8 cellular contexts compared by ENCODE assay signal in genomic region chr6:136288566-136289326, GRCh38. TPM values are rescaled to one million over a fixed set of nuclear protein-coding genes. Genes with fewer than 3 reads are reported as not detected.
DNase-seq lines count a peak whose midpoint lies in the region; ATAC-seq, FAIRE-seq and TF ChIP-seq lines count a peak whose summit lies in the region.

No MANE protein-coding gene starts in this region.

- peak; percentile 39 to 67 (median 59) for ATAC-seq in pancreas

- 0 to 1% methylated on average over 34 of the region's 34 CpGs for WGBS in GM23248 (ENCODE audit: low coverage in 1 of 2, low lambda C conversion rate in 2 of 2, missing lambda C conversion rate in 2 of 2), 2 experiments
- 0% methylated on average over 34 of the region's 34 CpGs for WGBS in pancreas, 2 donors

- peaks cover 56% of the 10 kb centered on the region for H3K79me2 ChIP-seq in GM23248 (ENCODE audit: insufficient read depth)

- intact Hi-C loops in pancreas (cut with DNase I) (no loop called here), tibial artery (cut with DNase I; ENCODE audit: low total_unique reads) (loop anchor here (2.0 kb wide), 1 partner anchor 38 kb away; the partner anchor contains the start of gene MTFR2)

- H2AFZ ChIP-seq in GM23248, result no peak overlapping the region

- in situ Hi-C loops in GM23248 (cut with MboI), result no loop called here

- H3K9me3 ChIP-seq in GM23248 (ENCODE audit: low read depth), result no peaks in the 10 kb centered on the region
- H3K9me3 ChIP-seq in adipocyte (ENCODE audit: control insufficient read depth, low read length), result no peaks in the 10 kb centered on the region
- H3K9me3 ChIP-seq in cardiac muscle cell (ENCODE audit: low read depth), result no peaks in the 10 kb centered on the region
- H3K9me3 ChIP-seq in pancreas, result no peaks in the 10 kb centered on the region
- no peaks in the 10 kb centered on the region for H3K9me3 ChIP-seq in tibial artery

- no peaks in the 10 kb centered on the region for H3K9me2 ChIP-seq in GM23248 (ENCODE audit: insufficient read depth)

- peaks cover 29% of the 10 kb centered on the region for H3K4me1 ChIP-seq in GM23248 (ENCODE audit: insufficient read depth)
- H3K4me1 ChIP-seq in adipocyte (ENCODE audit: control insufficient read depth, insufficient read depth, low read length), result peaks cover 44% of the 10 kb centered on the region
- H3K4me1 ChIP-seq in cardiac muscle cell (ENCODE audit: low read depth), result peaks cover 25% of the 10 kb centered on the region
- peaks cover 34 to 42% (median 41%) of the 10 kb centered on the region in 3 donors for H3K4me1 ChIP-seq in pancreas
- H3K4me1 ChIP-seq in tibial artery, result peaks cover 4 to 55% (median 39%) of the 10 kb centered on the region in 4 donors

- FAIRE-seq in pancreas (lab: Jason Lieb, UNC), result no peak

- TF ChIP-seq CTCF in LNCaP clone FGC (IDR thresholded peaks at IDR 0.05; ENCODE audit: control insufficient read depth, extremely low read depth, insufficient read depth), result no peak
- no peak for TF ChIP-seq CTCF in cardiac muscle cell (IDR thresholded peaks at IDR 0.05; ENCODE audit: low read depth, low read length)
- TF ChIP-seq CTCF in pancreas (IDR thresholded peaks at IDR 0.05), result peak in 1 of 4 donors; percentile 21
- TF ChIP-seq CTCF in tibial artery (IDR thresholded peaks at IDR 0.05), result peak; percentile 42 to 43

- H3K9ac ChIP-seq in GM23248 (peak overlapping the region; percentile 99), adipocyte (ENCODE audit: low read length) (peak overlapping the region; percentile 99)

- peak overlapping the region; percentile 85 for H3K4me2 ChIP-seq in GM23248 (ENCODE audit: unreplicated experiment)

- peaks cover 33% of the 10 kb centered on the region for H3F3A ChIP-seq in GM23248 (ENCODE audit: insufficient read depth)

- H3K27ac ChIP-seq in GM23248, result peak overlapping the region; percentile 100
- H3K27ac ChIP-seq in cardiac muscle cell, result peak overlapping the region; percentile 100
- H3K27ac ChIP-seq in pancreas, result peak overlapping the region; percentile 99 to 100 (median 100)
- peak overlapping the region; percentile 100 for H3K27ac ChIP-seq in tibial artery

- DNase-seq in DMS79 (lab: John Stamatoyannopoulos, UW) (peak; percentile 73), GM23248 (peak; percentile 100), LNCaP clone FGC (ENCODE audit: low read depth) (peak; percentile 61), SW480 (ENCODE audit: low spot score) (peak; percentile 70), adipocyte (ENCODE audit: low read depth) (peak; percentile 95), cardiac muscle cell (ENCODE audit: low read depth in 1 of 2, low spot score in 1 of 2) (peak; percentile 80 to 95), pancreas (peak; percentile 75 to 90 (median 80)), tibial artery (peak; percentile 87 to 91)

- H3K4me3 ChIP-seq in GM23248 (peak overlapping the region; percentile 94), LNCaP clone FGC (ENCODE audit: low read depth, low read length) (peak overlapping the region; percentile 68), adipocyte (ENCODE audit: low read length) (peak overlapping the region; percentile 90), cardiac muscle cell (peak overlapping the region; percentile 84), pancreas (peak overlapping the region; percentile 83 to 96 (median 88)), tibial artery (peak overlapping the region; percentile 85 to 95)

- H3K36me3 ChIP-seq in GM23248 (ENCODE audit: low read depth), result 0 out of 2 replicates have a peak, but pooled peaks cover 3% of the 10 kb centered on the region
- no peaks in the 10 kb centered on the region for H3K36me3 ChIP-seq in adipocyte (ENCODE audit: control insufficient read depth, insufficient read depth, low read length, severe bottlenecking)
- H3K36me3 ChIP-seq in cardiac muscle cell, result no peaks in the 10 kb centered on the region
- no peaks in the 10 kb centered on the region for H3K36me3 ChIP-seq in pancreas
- H3K36me3 ChIP-seq in tibial artery, result no peaks in the 10 kb centered on the region

- H4K20me1 ChIP-seq in GM23248 (ENCODE audit: insufficient read depth), result peaks cover 30% of the 10 kb centered on the region

- H3K27me3 ChIP-seq in GM23248 (replicated peaks; ENCODE audit: insufficient read depth), result no peaks in the 10 kb centered on the region
- no peaks in the 10 kb centered on the region for H3K27me3 ChIP-seq in adipocyte (replicated peaks; ENCODE audit: control insufficient read depth, insufficient read depth, low read length)
- no peaks in the 10 kb centered on the region for H3K27me3 ChIP-seq in cardiac muscle cell
- H3K27me3 ChIP-seq in pancreas, result no peaks in the 10 kb centered on the region
- H3K27me3 ChIP-seq in tibial artery, result no peaks in the 10 kb centered on the region

RNA-seq across cellular contexts. Expression of gene BCLAF1, which starts 0.9 kb away (rescaled TPM):
- 62.6 and 80.3 TPM in 2 replicates for total RNA-seq in GM23248 (2014; rRNA removed; shearing (Covaris generic))
- polyA plus RNA-seq in GM23248 (2016; fragmentation: Nextera tagmentation; extraction: Ambion mirVana), result 78.0 and 78.3 TPM in 2 replicates
- total RNA-seq in cardiac muscle cell, result 101 and 102 TPM in 2 replicates
- polyA plus RNA-seq in cardiac muscle cell, result 45.1 and 67.3 TPM in 2 replicates
- 10 to 100 TPM; 35.9 to 73.3 (median 53.5) TPM for total RNA-seq in pancreas
- polyA plus RNA-seq in pancreas, result 10 to 100 TPM; 14.5 to 25.7 TPM

RNA-seq across cellular contexts. Expression of gene MTFR2, which starts 38.6 kb away (rescaled TPM):
- not detected in 2 replicates for total RNA-seq in GM23248 (2014; rRNA removed; shearing (Covaris generic))
- polyA plus RNA-seq in GM23248 (2016; fragmentation: Nextera tagmentation; extraction: Ambion mirVana) (2.5 and 3.1 TPM in 2 replicates), cardiac muscle cell (2.0 and 2.5 TPM in 2 replicates), pancreas (under 1 TPM; 0.26 to 0.49 TPM)
- total RNA-seq in cardiac muscle cell (1.3 and 4.9 TPM in 2 replicates), pancreas (under 1 TPM in 5 of 6 donors, not detected in 1; 0.08 to 0.61 (median 0.34) TPM)

Comparison
In these comparisons a context has a peak if more than half of its experiments do, and no peak if none do; other contexts are left out.
1. Peak in every context shown above with its lines: DNase-seq, ATAC-seq, H3K4me3 ChIP-seq and H3K27ac ChIP-seq.
2. CTCF ChIP-seq: peak in tibial artery (2 of 2); none in LNCaP clone FGC (single experiment) and cardiac muscle cell (single experiment).